8 cellular contexts compared by ENCODE assay signal in genomic region chr19:45251452-45252354, GRCh38. TPM values are rescaled to one million over a fixed set of nuclear protein-coding genes. Genes with fewer than 3 reads are reported as not detected.
A peak's percentile ranks its signal among the peaks of the same experiment; 100 is the strongest.
DNase-seq lines count a peak whose midpoint lies in the region; TF ChIP-seq lines count a peak whose summit lies in the region.

No MANE protein-coding gene starts in this region.

- H3K9me3 ChIP-seq in trophoblast cell (ENCODE audit: insufficient read depth, low read depth, low read length): peaks cover 2% of the 10 kb centered on the region

- peak overlapping the region; percentile 61 for H3K4ac ChIP-seq in trophoblast cell (ENCODE audit: low read depth, low read length)

- peak overlapping the region; percentile 81 for H3K4me3 ChIP-seq in fibroblast of the aortic adventitia (ENCODE audit: low read depth, low read length)
- H3K4me3 ChIP-seq in trophoblast cell (ENCODE audit: low read depth, low read length): peak overlapping the region; percentile 77

- peaks cover 4% of the 10 kb centered on the region for H3K79me2 ChIP-seq in trophoblast cell (ENCODE audit: control insufficient read depth, insufficient read depth, low read length, poor library complexity)

- H2AK5ac ChIP-seq in trophoblast cell (ENCODE audit: low read length): peak overlapping the region; percentile 39

- H3K27ac ChIP-seq in trophoblast cell (ENCODE audit: low read depth, low read length): no peak overlapping the region

- DNase-seq in T-helper 1 cell (no peak), fibroblast of the aortic adventitia (ENCODE audit: low read depth) (peak; percentile 11), trophoblast cell (no peak), NCI-H748 (lab: John Stamatoyannopoulos, UW; ENCODE audit: unreplicated experiment) (no peak), DMS79 (lab: John Stamatoyannopoulos, UW) (no peak), 8988T (no peak)
- peak; percentile 26 for DNase-seq in activated CD4-positive, alpha-beta memory T cell treated with anti-CD3 and anti-CD28 coated beads, Interleukin-2, amount 10 ng/mL, durations not matched to agents 7 days and 5 days

- H2BK12ac ChIP-seq in trophoblast cell (ENCODE audit: low read length): no peak overlapping the region

- CTCF ChIA-PET in activated CD4-positive, alpha-beta memory T cell treated with anti-CD3 and anti-CD28 coated beads, Interleukin-2, amount 10 ng/mL, durations not matched to agents 7 days and 5 days (lab: Charles Lee): interaction anchor here (0.9 to 1.0 kb wide), 2 partner anchors 8 to 86 kb away, joined by 3 to 4 read pairs; no protein-coding TSS in a partner anchor

- H2BK120ac ChIP-seq in trophoblast cell (ENCODE audit: insufficient read depth, low read length, poor library complexity): peak overlapping the region; percentile 46

- TF ChIP-seq CTCF in fibroblast of the aortic adventitia (IDR thresholded peaks at IDR 0.05; ENCODE audit: insufficient read depth, low read length): no peak

- H3K79me1 ChIP-seq in trophoblast cell (ENCODE audit: low read length): peaks cover 8% of the 10 kb centered on the region

- peak overlapping the region; percentile 35 for H4K12ac ChIP-seq in trophoblast cell (ENCODE audit: low read depth, low read length)

- H3K4me2 ChIP-seq in trophoblast cell (ENCODE audit: low read length): peak overlapping the region; percentile 90

- WGBS in trophoblast cell (ENCODE audit: extremely low coverage, insufficient coverage, insufficient read length): no CpG with 5 or more reads among the region's 57 CpGs

- peaks cover 0 to 8% of the 10 kb centered on the region in 2 experiments for H3K36me3 ChIP-seq in trophoblast cell (ENCODE audit: control insufficient read depth in 1 of 2, insufficient read depth in 2 of 2, low read length in 2 of 2)

- H3K9me3 Mint-ChIP-seq in T-helper 1 cell treated with Interleukin-12 subunit alpha and Interleukin-12 subunit beta and Interleukin-4 antibody, amounts not matched to agents 30 μg/mL and 1 μg/mL, for 36 hours: no peaks in the 10 kb centered on the region
- no peaks in the 10 kb centered on the region for H3K9me3 Mint-ChIP-seq in activated CD4-positive, alpha-beta memory T cell treated with anti-CD3 and anti-CD28 coated beads, Interleukin-2, amount 10 ng/mL, durations not matched to agents 7 days and 5 days

- H4K91ac ChIP-seq in trophoblast cell (ENCODE audit: low read depth, low read length): peak overlapping the region; percentile 52

- peak overlapping the region; percentile 83 for H3K18ac ChIP-seq in trophoblast cell (ENCODE audit: low read length)

- no peaks in the 10 kb centered on the region for H3K36me3 Mint-ChIP-seq in T-helper 1 cell treated with Interleukin-12 subunit alpha and Interleukin-12 subunit beta and Interleukin-4 antibody, amounts not matched to agents 30 μg/mL and 1 μg/mL, for 36 hours (ENCODE audit: low read depth)
- H3K36me3 Mint-ChIP-seq in activated CD4-positive, alpha-beta memory T cell treated with anti-CD3 and anti-CD28 coated beads, Interleukin-2, amount 10 ng/mL, durations not matched to agents 7 days and 5 days (ENCODE audit: low read depth): no peaks in the 10 kb centered on the region

- peak overlapping the region; percentile 72 for H3K27ac Mint-ChIP-seq in T-helper 1 cell treated with Interleukin-12 subunit alpha and Interleukin-12 subunit beta and Interleukin-4 antibody, amounts not matched to agents 30 μg/mL and 1 μg/mL, for 36 hours
- peak overlapping the region; percentile 72 for H3K27ac Mint-ChIP-seq in activated CD4-positive, alpha-beta memory T cell treated with anti-CD3 and anti-CD28 coated beads, Interleukin-2, amount 10 ng/mL, durations not matched to agents 7 days and 5 days

- peak overlapping the region; percentile 64 for H2AFZ ChIP-seq in trophoblast cell (ENCODE audit: insufficient read depth, low read length, poor library complexity)

- peak overlapping the region; percentile 41 for H2BK5ac ChIP-seq in trophoblast cell (ENCODE audit: low read depth, low read length, poor library complexity)

- peak overlapping the region; percentile 70 for H3K9ac ChIP-seq in trophoblast cell (ENCODE audit: low read length)

- POLR2A ChIA-PET in activated CD4-positive, alpha-beta memory T cell treated with anti-CD3 and anti-CD28 coated beads, Interleukin-2, amount 10 ng/mL, durations not matched to agents 7 days and 5 days (lab: Charles Lee): interaction anchor here (0.9 kb wide), 1 partner anchor 73 kb away, joined by 3 read pairs; the partner anchor contains the start of genes BLOC1S3 and TRAPPC6A

- H3K23ac ChIP-seq in trophoblast cell (ENCODE audit: low read length): no peak overlapping the region

- peaks cover 8% of the 10 kb centered on the region for H3K27me3 Mint-ChIP-seq in T-helper 1 cell treated with Interleukin-12 subunit alpha and Interleukin-12 subunit beta and Interleukin-4 antibody, amounts not matched to agents 30 μg/mL and 1 μg/mL, for 36 hours (ENCODE audit: low read depth)
- peaks cover 10% of the 10 kb centered on the region for H3K27me3 Mint-ChIP-seq in activated CD4-positive, alpha-beta memory T cell treated with anti-CD3 and anti-CD28 coated beads, Interleukin-2, amount 10 ng/mL, durations not matched to agents 7 days and 5 days

- peak overlapping the region; percentile 39 for H3K14ac ChIP-seq in trophoblast cell (ENCODE audit: low read length)

- peak overlapping the region; percentile 61 for H4K8ac ChIP-seq in trophoblast cell (ENCODE audit: low read depth, low read length)

- peak overlapping the region; percentile 84 for H3K4me3 Mint-ChIP-seq in T-helper 1 cell treated with Interleukin-12 subunit alpha and Interleukin-12 subunit beta and Interleukin-4 antibody, amounts not matched to agents 30 μg/mL and 1 μg/mL, for 36 hours
- H3K4me3 Mint-ChIP-seq in activated CD4-positive, alpha-beta memory T cell treated with anti-CD3 and anti-CD28 coated beads, Interleukin-2, amount 10 ng/mL, durations not matched to agents 7 days and 5 days: peak overlapping the region; percentile 81

- H3K27me3 ChIP-seq in trophoblast cell (ENCODE audit: insufficient read depth, low read length): no peaks in the 10 kb centered on the region

- H3K4me1 Mint-ChIP-seq in T-helper 1 cell treated with Interleukin-12 subunit alpha and Interleukin-12 subunit beta and Interleukin-4 antibody, amounts not matched to agents 30 μg/mL and 1 μg/mL, for 36 hours (ENCODE audit: low read depth): peaks cover 24% of the 10 kb centered on the region
- H3K4me1 Mint-ChIP-seq in activated CD4-positive, alpha-beta memory T cell treated with anti-CD3 and anti-CD28 coated beads, Interleukin-2, amount 10 ng/mL, durations not matched to agents 7 days and 5 days: peaks cover 35% of the 10 kb centered on the region

- H3K4me1 ChIP-seq in trophoblast cell (ENCODE audit: control insufficient read depth in 1 of 2, insufficient read depth in 2 of 2, low read length in 2 of 2): peaks cover 6 to 20% of the 10 kb centered on the region in 2 experiments

RNA-seq across cellular contexts. Expression of gene MARK4, which starts 0.6 kb away (rescaled TPM):
- 10 to 100 TPM; 26.9 to 33.3 TPM for total RNA-seq in activated CD4-positive, alpha-beta memory T cell treated with anti-CD3 and anti-CD28 coated beads, Interleukin-2, amount 10 ng/mL, durations not matched to agents 7 days and 5 days
- 9.8 and 17.1 TPM in 2 replicates for total RNA-seq in fibroblast of the aortic adventitia (ENCODE audit: low replicate concordance)
- polyA plus RNA-seq in trophoblast cell (2013): 25.7 and 26.0 TPM in 2 replicates

RNA-seq across cellular contexts. Expression of gene EXOC3L2, which starts 6.5 kb away (rescaled TPM):
- total RNA-seq in activated CD4-positive, alpha-beta memory T cell treated with anti-CD3 and anti-CD28 coated beads, Interleukin-2, amount 10 ng/mL, durations not matched to agents 7 days and 5 days: not detected
- under 0.01 TPM in 1 of 2 replicates, not detected in the other for total RNA-seq in fibroblast of the aortic adventitia (ENCODE audit: low replicate concordance)
- 0.12 and 0.18 TPM in 2 replicates for polyA plus RNA-seq in trophoblast cell (2013)

Comparison
In these comparisons a context has a peak if more than half of its experiments do, and no peak if none do; other contexts are left out.
1. DNase-seq: peak in activated CD4-positive, alpha-beta memory T cell treated with anti-CD3 and anti-CD28 coated beads, Interleukin-2, amount 10 ng/mL, durations not matched to agents 7 days and 5 days (single experiment) and fibroblast of the aortic adventitia (single experiment); none in T-helper 1 cell (0 of 5), trophoblast cell (0 of 2), NCI-H748 (single experiment), DMS79 (single experiment) and 8988T (single experiment).